ENCODE assay signal across 8 cellular contexts in the genomic region with DNA sequence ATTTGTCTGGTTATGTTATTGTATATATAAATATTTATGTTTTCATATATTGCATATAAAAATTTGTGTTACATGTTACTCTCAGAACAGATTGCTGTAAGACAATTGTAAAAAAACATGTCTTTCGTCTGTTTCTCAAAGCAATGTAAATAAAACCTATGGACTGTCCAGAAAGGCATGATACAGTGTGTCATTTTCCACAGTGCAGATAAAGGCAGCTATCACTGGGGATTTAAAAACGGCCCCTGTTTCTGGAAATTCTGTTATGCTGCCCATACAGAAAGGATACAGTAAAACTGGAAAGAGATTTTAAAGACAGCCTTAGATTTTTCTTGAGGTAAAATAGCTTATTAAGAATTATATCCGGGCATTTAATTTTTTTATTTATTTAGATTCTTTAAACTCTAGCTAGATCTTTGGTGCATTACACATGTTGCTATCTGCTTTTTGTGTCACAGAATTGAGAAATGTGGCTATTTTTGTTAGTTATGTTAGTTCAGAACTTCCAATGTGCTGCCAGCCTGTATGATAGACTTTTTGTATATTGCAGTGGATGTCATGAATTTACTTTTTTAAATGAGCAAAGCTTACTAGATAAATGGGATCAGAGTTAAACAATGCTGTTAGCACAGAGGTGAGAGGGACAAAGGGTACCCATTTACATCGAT. TPM values are rescaled to one million over a fixed set of nuclear protein-coding genes. Genes with fewer than 3 reads are reported as not detected.
DNase-seq lines count a peak whose midpoint lies in the region; ATAC-seq and TF ChIP-seq lines count a peak whose summit lies in the region.

No MANE protein-coding gene starts in this region.

- POLR2A ChIA-PET in activated CD4-positive, alpha-beta memory T cell treated with anti-CD3 and anti-CD28 coated beads for 36 hours (lab: Charles Lee): interaction anchor here (0.7 to 1.3 kb wide), 3 partner anchors 11 to 71 kb away, joined by 3 to 10 read pairs (median 3); no protein-coding TSS in a partner anchor

- TF ChIP-seq POLR2A in gastroesophageal sphincter (IDR thresholded peaks at IDR 0.05) (no peak), sigmoid colon (IDR thresholded peaks at IDR 0.05) (no peak)

- peaks cover 29% of the 10 kb centered on the region for H3K4me1 Mint-ChIP-seq in CD14-positive monocyte
- H3K4me1 Mint-ChIP-seq in activated CD4-positive, alpha-beta memory T cell treated with anti-CD3 and anti-CD28 coated beads for 36 hours (ENCODE audit: low read depth): peaks cover 17% of the 10 kb centered on the region

- ATAC-seq in gastroesophageal sphincter: no peak

- H3K4me3 ChIP-seq in gastroesophageal sphincter: peak overlapping the region; percentile 96 to 98
- peak overlapping the region; percentile 56 to 88 (median 78) for H3K4me3 ChIP-seq in sigmoid colon

- WGBS in gastroesophageal sphincter (ENCODE audit: low coverage in 1 of 2), 2 donors: 0 to 2% methylated on average over 4 of the region's 4 CpGs
- 2 to 6% methylated on average over 4 of the region's 4 CpGs for WGBS in sigmoid colon, 2 donors

- peak overlapping the region; percentile 9 to 99 for H3K4me3 Mint-ChIP-seq in CD14-positive monocyte
- peak overlapping the region; percentile 99 for H3K4me3 Mint-ChIP-seq in activated CD4-positive, alpha-beta memory T cell treated with anti-CD3 and anti-CD28 coated beads for 36 hours

- H3K36me3 Mint-ChIP-seq in CD14-positive monocyte: peaks cover 5 to 8% of the 10 kb centered on the region in 2 donors
- peaks cover 11% of the 10 kb centered on the region for H3K36me3 Mint-ChIP-seq in activated CD4-positive, alpha-beta memory T cell treated with anti-CD3 and anti-CD28 coated beads for 36 hours

- TF ChIP-seq EP300 in gastroesophageal sphincter (IDR thresholded peaks at IDR 0.05) (no peak), sigmoid colon (IDR thresholded peaks at IDR 0.05) (no peak)

- intact Hi-C loops in CD14-positive monocyte (cut with micrococcal nuclease): loop anchor here (5.0 kb wide), 1 partner anchor 70 kb away; the partner anchor contains the start of genes EEF1B2 (in 2 of the 2) and NDUFS1 (in 2 of the 2)
- intact Hi-C loops in activated CD4-positive, alpha-beta memory T cell treated with anti-CD3 and anti-CD28 coated beads for 36 hours (cut with micrococcal nuclease): loop anchor here (1.0 to 10.0 kb wide), 5 partner anchors 56 to 1538 kb away; partner anchors contain the start of genes CREB1, EEF1B2, FASTKD2 and MDH1B
- intact Hi-C loops in sigmoid colon (cut with DNase I): loop anchor here (5.0 kb wide), 1 partner anchor 70 kb away; the partner anchor contains the start of genes EEF1B2 and NDUFS1

- H3K36me3 ChIP-seq in gastroesophageal sphincter: peaks cover 0 to 9% of the 10 kb centered on the region in 2 donors
- H3K36me3 ChIP-seq in sigmoid colon: peaks cover 0 to 6% (median 0%) of the 10 kb centered on the region in 4 donors

- no peak for TF ChIP-seq CTCF in CD14-positive monocyte (IDR thresholded peaks at IDR 0.05)
- no peak for TF ChIP-seq CTCF in gastroesophageal sphincter (IDR thresholded peaks at IDR 0.05)
- no peak for TF ChIP-seq CTCF in sigmoid colon (IDR thresholded peaks at IDR 0.05)

- peak overlapping the region; percentile 89 to 99 (median 99) for H3K27ac ChIP-seq in gastroesophageal sphincter
- H3K27ac ChIP-seq in sigmoid colon: peak overlapping the region; percentile 94 to 99 (median 96)

- no peaks in the 10 kb centered on the region for H3K27me3 Mint-ChIP-seq in CD14-positive monocyte (ENCODE audit: low read depth in 3 of 3)
- H3K27me3 Mint-ChIP-seq in activated CD4-positive, alpha-beta memory T cell treated with anti-CD3 and anti-CD28 coated beads for 36 hours: no peaks in the 10 kb centered on the region

- peaks cover 0 to 53% (median 0%) of the 10 kb centered on the region in 3 donors for H3K4me1 ChIP-seq in gastroesophageal sphincter
- H3K4me1 ChIP-seq in sigmoid colon: peaks cover 0 to 36% (median 26%) of the 10 kb centered on the region in 4 donors

- H3K27ac Mint-ChIP-seq in CD14-positive monocyte: peak overlapping the region in 5 of 7 donors; percentile 16 to 99 (median 96)
- peak overlapping the region; percentile 100 for H3K27ac Mint-ChIP-seq in activated CD4-positive, alpha-beta memory T cell treated with anti-CD3 and anti-CD28 coated beads for 36 hours

- CTCF ChIA-PET in activated CD4-positive, alpha-beta memory T cell treated with anti-CD3 and anti-CD28 coated beads for 36 hours (lab: Charles Lee): interaction anchor here (0.9 kb wide), 1 partner anchor 20 kb away, joined by 3 read pairs; no protein-coding TSS in a partner anchor

- H3K27me3 ChIP-seq in gastroesophageal sphincter (no peaks in the 10 kb centered on the region), sigmoid colon (no peaks in the 10 kb centered on the region)

- peaks cover 0 to 2% (median 0%) of the 10 kb centered on the region in 7 donors for H3K9me3 Mint-ChIP-seq in CD14-positive monocyte
- H3K9me3 Mint-ChIP-seq in activated CD4-positive, alpha-beta memory T cell treated with anti-CD3 and anti-CD28 coated beads for 36 hours: no peaks in the 10 kb centered on the region

- no peaks in the 10 kb centered on the region for H3K9me3 ChIP-seq in gastroesophageal sphincter
- no peaks in the 10 kb centered on the region for H3K9me3 ChIP-seq in sigmoid colon

- DNase-seq in CD14-positive monocyte (ENCODE audit: low spot score) (no peak), HuH-7.5 (ENCODE audit: low spot score) (peak; percentile 23), sigmoid colon (no peak), DMS153 treated with DMSO at 0.1 percent for 48 hours (lab: John Stamatoyannopoulos, UW; ENCODE audit: unreplicated experiment) (no peak), Ammon's horn (ENCODE audit: low spot score) (no peak), DMS114 treated with DMSO at 0.1 percent for 48 hours (lab: John Stamatoyannopoulos, UW; ENCODE audit: unreplicated experiment) (no peak)
- DNase-seq in activated CD4-positive, alpha-beta memory T cell treated with anti-CD3 and anti-CD28 coated beads for 36 hours: no peak

RNA-seq across cellular contexts. Expression of gene INO80D, which starts 0.8 kb away (rescaled TPM):
- polyA plus RNA-seq in CD14-positive monocyte (1 to 10 TPM; 3.8 to 4.4 TPM), sigmoid colon (1 to 10 TPM; 1.2 to 5.0 (median 1.4) TPM)
- 10 to 100 TPM; 14.5 to 15.3 TPM for total RNA-seq in activated CD4-positive, alpha-beta memory T cell treated with anti-CD3 and anti-CD28 coated beads for 36 hours
- total RNA-seq in gastroesophageal sphincter (10 to 100 TPM; 11.0 to 28.6 (median 21.2) TPM), sigmoid colon (10 to 100 TPM; 13.0 to 19.8 (median 17.3) TPM)
